9 cellular contexts compared by ENCODE assay signal in the genomic region with DNA sequence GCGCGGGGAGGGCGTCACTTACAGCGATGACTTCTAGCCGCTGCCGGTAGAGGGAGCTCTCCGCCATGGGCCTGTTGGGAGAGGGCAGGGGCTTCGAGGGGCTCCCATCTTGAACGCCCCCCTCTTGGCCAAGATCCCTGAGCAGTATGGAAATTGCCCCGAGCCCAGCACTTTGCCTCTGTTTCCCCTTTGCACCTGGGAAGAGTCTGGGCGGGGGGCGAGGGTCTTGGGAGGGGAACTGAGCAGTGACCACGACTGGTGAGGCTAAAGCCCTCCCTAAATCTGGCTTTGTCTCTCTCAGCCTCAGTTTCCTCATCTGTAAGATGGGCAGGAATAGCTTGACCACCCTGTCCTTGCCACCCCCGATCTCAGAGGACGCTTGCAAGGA. TPM values are rescaled to one million over a fixed set of nuclear protein-coding genes. Genes with fewer than 3 reads are reported as not detected.
DNase-seq lines count a peak whose midpoint lies in the region; ATAC-seq, FAIRE-seq and TF ChIP-seq lines count a peak whose summit lies in the region.
"Had no signal": no experiment of that assay in that cellular context is flagged by ENCODE, and none has a peak within 500 bp of the region (broad histone marks: within the 10 kb centered on the region; RNA-seq: fewer than 3 reads in every experiment).

No MANE protein-coding gene starts in this region.

- DNase-seq in activated T-cell treated with anti-CD3 and anti-CD28 coated beads for 1 hour (ENCODE audit: low read depth) (peak; percentile 50), activated T-cell treated with anti-CD3 and anti-CD28 coated beads for 4 hours (no peak), activated T-cell treated with anti-CD3 and anti-CD28 coated beads for 24 hours (ENCODE audit: low read depth) (peak; percentile 30), foreskin keratinocyte (no peak), glomerular visceral epithelial cell (ENCODE audit: extremely low spot score) (no peak), H54 (ENCODE audit: insufficient read length, low spot score) (no peak), DMS53 treated with DMSO at 0.1 percent for 48 hours (lab: John Stamatoyannopoulos, UW; ENCODE audit: unreplicated experiment) (no peak)
- DNase-seq in stimulated activated naive CD4-positive, alpha-beta T cell (lab: John Stamatoyannopoulos, UW): peak in 5 of 6 experiments; percentile 22 to 35 (median 30)

- TF ChIP-seq CTCF in foreskin keratinocyte (conservative IDR thresholded peaks at IDR 0.05): peak; percentile 67

- ATAC-seq in foreskin keratinocyte: no peak

- H3K27me3 ChIP-seq in foreskin keratinocyte: peaks cover 43% of the 10 kb centered on the region

- no peak for TF ChIP-seq POLR2A in H54 (IDR thresholded peaks at IDR 0.05; ENCODE audit: low read depth, low read length)

- no peak overlapping the region for H3K27ac ChIP-seq in foreskin keratinocyte

- FAIRE-seq in H54 (lab: Jason Lieb, UNC): no peak
- FAIRE-seq: G401.6 had no signal

- H3K4me1 ChIP-seq in foreskin keratinocyte: no peaks in the 10 kb centered on the region

RNA-seq across cellular contexts. Expression of gene PALM3, which starts 2.8 kb away (rescaled TPM):
- not detected in 2 replicates for total RNA-seq in foreskin keratinocyte
- 0.11 and 0.12 TPM in 2 replicates for polyA plus RNA-seq in foreskin keratinocyte

RNA-seq across cellular contexts. Expression of gene MISP3, which starts 13.5 kb away (rescaled TPM):
- total RNA-seq in foreskin keratinocyte: 0.78 and 1.3 TPM in 2 replicates
- polyA plus RNA-seq in foreskin keratinocyte: 1.3 and 1.7 TPM in 2 replicates

RNA-seq across cellular contexts. Expression of gene C19orf67, which starts 26.5 kb away (rescaled TPM):
- total RNA-seq in foreskin keratinocyte: not detected in 2 replicates
- polyA plus RNA-seq in foreskin keratinocyte: not detected in 2 replicates

RNA-seq across cellular contexts. Expression of gene IL27RA, which starts 27.5 kb away (rescaled TPM):
- total RNA-seq in foreskin keratinocyte: 7.8 and 8.3 TPM in 2 replicates
- polyA plus RNA-seq in foreskin keratinocyte: 6.5 and 6.7 TPM in 2 replicates

RNA-seq across cellular contexts. Expression of gene RLN3, which starts 31.1 kb away (rescaled TPM):
- total RNA-seq in foreskin keratinocyte: not detected in 2 replicates
- not detected in 2 replicates for polyA plus RNA-seq in foreskin keratinocyte

Comparison
In these comparisons a context has a peak if more than half of its experiments do, and no peak if none do; other contexts are left out.
1. DNase-seq: peak in activated T-cell treated with anti-CD3 and anti-CD28 coated beads for 1 hour (single experiment), activated T-cell treated with anti-CD3 and anti-CD28 coated beads for 24 hours (single experiment) and stimulated activated naive CD4-positive, alpha-beta T cell (5 of 6); none in activated T-cell treated with anti-CD3 and anti-CD28 coated beads for 4 hours (single experiment), foreskin keratinocyte (0 of 2), glomerular visceral epithelial cell (single experiment), H54 (single experiment) and DMS53 treated with DMSO at 0.1 percent for 48 hours (single experiment).